16 cellular contexts compared by ENCODE assay signal in genomic region chr1:182181167-182181572, GRCh38.
A peak's percentile ranks its signal among the peaks of the same experiment; 100 is the strongest.
DNase-seq lines count a peak whose midpoint lies in the region; ATAC-seq and TF ChIP-seq lines count a peak whose summit lies in the region.
"Had no signal": no experiment of that assay in that cellular context is flagged by ENCODE, and none has a peak within 500 bp of the region (broad histone marks: within the 10 kb centered on the region; RNA-seq: fewer than 3 reads in every experiment).

No MANE protein-coding gene starts in this region.

- TF ChIP-seq CTCF in foreskin fibroblast (IDR thresholded peaks at IDR 0.05; ENCODE audit: low read depth, low read length) = no peak

- H3K4me3 Mint-ChIP-seq in effector memory CD8-positive, alpha-beta T cell = no peak overlapping the region
- H3K4me3 Mint-ChIP-seq: natural killer cell, T-cell had no signal

- peaks cover 16 to 26% of the 10 kb centered on the region in 2 donors for H3K27me3 Mint-ChIP-seq in effector memory CD8-positive, alpha-beta T cell

- no peaks in the 10 kb centered on the region for H3K4me1 Mint-ChIP-seq in effector memory CD8-positive, alpha-beta T cell (ENCODE audit: low read depth in 2 of 2)
- H3K4me1 Mint-ChIP-seq: natural killer cell, T-cell had no signal

- H3K36me3 Mint-ChIP-seq in effector memory CD8-positive, alpha-beta T cell (ENCODE audit: insufficient read depth) = no peaks in the 10 kb centered on the region
- H3K36me3 Mint-ChIP-seq: natural killer cell, T-cell had no signal

- no peak overlapping the region for H3K27ac Mint-ChIP-seq in effector memory CD8-positive, alpha-beta T cell
- H3K27ac Mint-ChIP-seq: natural killer cell, T-cell had no signal

- H3K4me3 ChIP-seq in foreskin fibroblast (ENCODE audit: low read depth in 1 of 2, low read length in 2 of 2) = no peak overlapping the region
- H3K4me3 ChIP-seq: testis had no signal

- H3K9me3 Mint-ChIP-seq in effector memory CD8-positive, alpha-beta T cell = no peaks in the 10 kb centered on the region
- H3K9me3 Mint-ChIP-seq: T-cell had no signal

- ATAC-seq in effector memory CD8-positive, alpha-beta T cell (replicated peaks) = peak; percentile 27
- ATAC-seq in GM18867 (IDR thresholded peaks at IDR 0.05; ENCODE audit: unreplicated experiment) = no peak
- ATAC-seq: T-cell had no signal

- peak; percentile 84 for DNase-seq in DMS53 (lab: John Stamatoyannopoulos, UW)
- peak; percentile 26 for DNase-seq in LoVo (ENCODE audit: low spot score)
- no peak for DNase-seq in effector memory CD8-positive, alpha-beta T cell
- peak; percentile 31 for DNase-seq in myocyte (ENCODE audit: low read depth)
- no peak for DNase-seq in T-helper 9 cell
- no peak for DNase-seq in NCI-H1694 (lab: John Stamatoyannopoulos, UW)
- DNase-seq in foreskin fibroblast = no peak
- DNase-seq: activated naive CD4-positive, alpha-beta T cell; Caco-2; natural killer cell; NCI-H1092; NCI-H446 treated with DMSO at 0.1 percent for 48 hours; retina; T-cell; testis had no signal

Comparison
In these comparisons a context has a peak if more than half of its experiments do, and no peak if none do; other contexts are left out.
1. DNase-seq: peak in DMS53 (single experiment), LoVo (single experiment) and myocyte (single experiment); none in effector memory CD8-positive, alpha-beta T cell (0 of 3), T-helper 9 cell (single experiment), NCI-H1694 (single experiment) and foreskin fibroblast (0 of 2).